13 cellular contexts compared by ENCODE assay signal in the genomic region with DNA sequence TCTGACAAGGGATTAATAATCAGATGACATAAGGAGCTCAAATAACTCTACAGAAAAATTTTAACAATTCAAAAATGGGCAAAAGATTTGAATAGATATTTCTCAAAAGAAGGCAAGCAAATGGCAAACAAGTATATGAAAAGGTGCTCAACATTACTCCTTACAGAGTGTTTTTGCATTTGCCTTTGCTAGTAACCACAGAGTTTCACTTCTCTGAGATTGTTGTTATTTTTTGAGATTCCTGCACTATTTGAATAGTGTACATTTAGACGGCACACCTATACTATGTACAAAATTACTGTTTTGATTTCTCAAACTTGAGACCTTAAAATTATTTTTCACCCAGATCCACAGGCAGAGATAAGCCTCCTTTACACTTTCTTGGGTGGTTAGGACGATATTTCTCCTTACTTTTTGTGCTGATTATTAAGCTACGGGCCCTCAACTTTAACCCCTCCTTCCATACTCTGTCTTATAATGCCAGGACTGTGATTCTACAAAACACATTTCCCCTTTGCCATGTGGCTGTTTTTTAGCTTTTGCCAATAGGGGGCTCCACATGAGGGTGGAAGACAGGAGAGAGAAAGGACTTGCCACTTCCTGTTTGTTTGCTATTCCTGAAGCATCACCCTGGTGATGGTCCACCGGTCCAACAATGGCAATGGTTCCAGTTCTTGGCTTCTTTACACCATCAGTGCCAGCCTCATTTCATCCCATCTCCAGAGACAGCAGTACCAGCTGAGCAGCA.
DNase-seq lines count a peak whose midpoint lies in the region; ATAC-seq, FAIRE-seq and TF ChIP-seq lines count a peak whose summit lies in the region.
"Had no signal": no experiment of that assay in that cellular context is flagged by ENCODE, and none has a peak within 500 bp of the region (broad histone marks: within the 10 kb centered on the region; RNA-seq: fewer than 3 reads in every experiment).

No MANE protein-coding gene starts in this region.

- peak; percentile 70 for FAIRE-seq in K562 (lab: Jason Lieb, UNC)

- intact Hi-C loops in K562 (cut with micrococcal nuclease) = no loop called here

- no peak overlapping the region for H3K4me2 ChIP-seq in K562 (ENCODE audit: insufficient read depth, low read length)

- H3K9me3 ChIP-seq in K562 (replicated peaks; ENCODE audit: control insufficient read depth, insufficient read depth, low read depth, low read length) = no peaks in the 10 kb centered on the region

- 0 out of 5 replicates have a peak, but pooled peaks cover 0 to 2% of the 10 kb centered on the region in 2 experiments for H3K27me3 ChIP-seq in K562 (ENCODE audit: control insufficient read depth in 2 of 2, insufficient read depth in 2 of 2, low read length in 2 of 2)

- TF ChIP-seq POLR2A in K562 (conservative IDR thresholded peaks at IDR 0.05) = no peak

- ATAC-seq in GM19463 (IDR thresholded peaks at IDR 0.05; ENCODE audit: unreplicated experiment) (peak; percentile 58), HG03378 (IDR thresholded peaks at IDR 0.05; ENCODE audit: unreplicated experiment) (peak; percentile 90), K562 (peak; percentile 82)
- ATAC-seq in stimulated activated naive B cell treated with anti-CD40 and anti-IgM and Interleukin-4, amounts not matched to agents 10 μg/mL and 1 μg/mL and 100 μg/mL, for 72 hours (replicated peaks) = no peak
- ATAC-seq: activated CD8-positive, alpha-beta T cell treated with anti-CD3 and anti-CD28 coated beads for 36 hours; stimulated activated naive CD8-positive, alpha-beta T cell treated with anti-CD3 and anti-CD28 coated beads, Interleukin-15, Interleukin-2, amounts not matched to agents 100 U/mL and 50 U/mL, for 24 hours had no signal

- peaks cover 0 to 5% of the 10 kb centered on the region in 2 donors for H3K4me1 Mint-ChIP-seq in stimulated activated naive B cell treated with anti-CD40 and anti-IgM and Interleukin-4, amounts not matched to agents 10 μg/mL and 1 μg/mL and 100 μg/mL, for 72 hours
- H3K4me1 Mint-ChIP-seq: central memory CD8-positive, alpha-beta T cell had no signal

- CTCF ChIA-PET in K562 (lab: Yijun Ruan, JAX; ENCODE audit: low intra/inter-chr PET ratio) = no interaction called here

- POLR2A ChIA-PET in K562 (lab: Yijun Ruan, JAX) = interaction anchor here (0.9 to 2.3 kb wide), 3 partner anchors 8 to 34 kb away, joined by 3 to 7 read pairs (median 5); no protein-coding TSS in a partner anchor

- in situ Hi-C loops in K562 (cut with MboI) = no loop called here

- no peaks in the 10 kb centered on the region for H3K4me1 ChIP-seq in K562 (replicated peaks in 1 of 2; ENCODE audit: control insufficient read depth in 2 of 2, insufficient read depth in 2 of 2, low read length in 2 of 2)

- H3K36me3 ChIP-seq in K562 (ENCODE audit: control insufficient read depth, insufficient read depth, low read length) = no peaks in the 10 kb centered on the region

- peak; percentile 5 for TF ChIP-seq CTCF in GM10266 (IDR thresholded peaks at IDR 0.05; ENCODE audit: control insufficient read depth, insufficient read depth, low read depth, missing control alignments)
- peak; percentile 43 to 55 (median 48) for TF ChIP-seq CTCF in K562 (IDR thresholded peaks at IDR 0.05 in 2 of 3, conservative IDR thresholded peaks at IDR 0.05 in 1 of 3; ENCODE audit: insufficient read depth in 2 of 3, low read depth in 1 of 3, low read length in 3 of 3)
- TF ChIP-seq CTCF in foreskin fibroblast (IDR thresholded peaks at IDR 0.05; ENCODE audit: low read depth, low read length) = no peak

- no peak overlapping the region for H3K9ac ChIP-seq in K562 (ENCODE audit: insufficient read depth in 1 of 2, low read depth in 2 of 2, low read length in 2 of 2)

- H3K36me3 Mint-ChIP-seq in stimulated activated naive B cell treated with anti-CD40 and anti-IgM and Interleukin-4, amounts not matched to agents 10 μg/mL and 1 μg/mL and 100 μg/mL, for 72 hours = no peaks in the 10 kb centered on the region

- no peaks in the 10 kb centered on the region for H4K20me1 ChIP-seq in K562 (replicated peaks; ENCODE audit: control insufficient read depth, insufficient read depth, low read length)

- H3K4me3 ChIP-seq in K562 = no peak overlapping the region
- no peak overlapping the region for H3K4me3 ChIP-seq in foreskin fibroblast (ENCODE audit: low read depth in 1 of 2, low read length in 2 of 2)

- no peak for TF ChIP-seq EP300 in K562 (IDR thresholded peaks at IDR 0.05; ENCODE audit: low read length)

- H3K27ac ChIP-seq in K562 (ENCODE audit: extremely low read depth, low read depth, low read length) = no peak overlapping the region

- H3K9me3 Mint-ChIP-seq in stimulated activated naive B cell treated with anti-CD40 and anti-IgM and Interleukin-4, amounts not matched to agents 10 μg/mL and 1 μg/mL and 100 μg/mL, for 72 hours = no peaks in the 10 kb centered on the region
- H3K9me3 Mint-ChIP-seq: activated CD8-positive, alpha-beta T cell treated with anti-CD3 and anti-CD28 coated beads for 36 hours; central memory CD8-positive, alpha-beta T cell had no signal

- peaks cover 17 to 20% of the 10 kb centered on the region in 2 donors for H3K27me3 Mint-ChIP-seq in stimulated activated naive B cell treated with anti-CD40 and anti-IgM and Interleukin-4, amounts not matched to agents 10 μg/mL and 1 μg/mL and 100 μg/mL, for 72 hours

- no peak overlapping the region for H3K27ac Mint-ChIP-seq in stimulated activated naive B cell treated with anti-CD40 and anti-IgM and Interleukin-4, amounts not matched to agents 10 μg/mL and 1 μg/mL and 100 μg/mL, for 72 hours
- H3K27ac Mint-ChIP-seq: activated CD8-positive, alpha-beta T cell treated with anti-CD3 and anti-CD28 coated beads for 36 hours had no signal

- WGBS in K562 (ENCODE audit: insufficient coverage, low coverage, missing lambda C conversion rate) = 9% methylated on average over 4 of the region's 4 CpGs

- peak in 1 of 2 experiments; percentile 32; a peak in 1 of 4 replicates for TF ChIP-seq RAD21 in K562 (CRISPR knock-in tag; conservative IDR thresholded peaks at IDR 0.05 in 1 of 2, IDR thresholded peaks at IDR 0.05 in 1 of 2)

- BruUV-seq in K562 (replicated peaks; lab: Mats Ljungman, UMichigan) = no TSS peak

- H3K9me1 ChIP-seq in K562 (ENCODE audit: control insufficient read depth, insufficient read depth, low read length) = no peaks in the 10 kb centered on the region

- DNase-seq in GM10266 (ENCODE audit: extremely low spot score) (no peak), K562 (ENCODE audit: extremely low read depth in 1 of 4, low spot score in 3 of 4) (peak in 2 of 4 experiments; percentile 43), SW480 (ENCODE audit: low spot score) (no peak), foreskin fibroblast (no peak), retina (no peak)
- no peak for DNase-seq in stimulated activated naive B cell treated with anti-CD40 and anti-IgM and Interleukin-4, amounts not matched to agents 10 μg/mL and 1 μg/mL and 100 μg/mL, for 72 hours
- DNase-seq: activated CD8-positive, alpha-beta T cell treated with anti-CD3 and anti-CD28 coated beads for 36 hours; COR-L47; NCI-H524; stimulated activated naive CD8-positive, alpha-beta T cell treated with anti-CD3 and anti-CD28 coated beads, Interleukin-15, Interleukin-2, amounts not matched to agents 100 U/mL and 50 U/mL, for 24 hours had no signal

- peak overlapping the region; percentile 15; the same call in 1 of the 2 replicates for H2AFZ ChIP-seq in K562 (ENCODE audit: low read depth, low read length)

- H3K79me2 ChIP-seq in K562 (ENCODE audit: control insufficient read depth, insufficient read depth, low read length) = no peaks in the 10 kb centered on the region

- no peak overlapping the region for H3K4me3 Mint-ChIP-seq in stimulated activated naive B cell treated with anti-CD40 and anti-IgM and Interleukin-4, amounts not matched to agents 10 μg/mL and 1 μg/mL and 100 μg/mL, for 72 hours
- H3K4me3 Mint-ChIP-seq: activated CD8-positive, alpha-beta T cell treated with anti-CD3 and anti-CD28 coated beads for 36 hours; central memory CD8-positive, alpha-beta T cell had no signal

TF ChIP-seq in K562, 482 proteins besides CTCF, POLR2A, EP300 and RAD21 (continues in another document):
- peak; percentile 84 for TF ChIP-seq SPI1 (IDR thresholded peaks at IDR 0.05; ENCODE audit: borderline replicate concordance, low read depth, low read length)
- TF ChIP-seq PRMT5 (CRISPR knock-in tag; IDR thresholded peaks at IDR 0.05) = no peak
- TF ChIP-seq, protein P1, sequence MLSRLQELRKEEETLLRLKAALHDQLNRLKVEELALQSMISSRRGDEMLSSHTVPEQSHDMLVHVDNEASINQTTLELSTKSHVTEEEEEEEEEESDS (CRISPR knock-in tag; IDR thresholded peaks at IDR 0.05) = no peak
- no peak for TF ChIP-seq TCF15 (CRISPR knock-in tag; IDR thresholded peaks at IDR 0.05)
- no peak for TF ChIP-seq HDAC2 (IDR thresholded peaks at IDR 0.05)
- TF ChIP-seq BDP1 (IDR thresholded peaks at IDR 0.05; ENCODE audit: insufficient read depth, insufficient read length) = no peak
- no peak for TF ChIP-seq SRSF3 (IDR thresholded peaks at IDR 0.05; ENCODE audit: insufficient read depth, low read length)
- no peak for TF ChIP-seq MYNN (IDR thresholded peaks at IDR 0.05)
- no peak for TF ChIP-seq MYNN (CRISPR knock-in tag; IDR thresholded peaks at IDR 0.05)
- TF ChIP-seq YBX1 (IDR thresholded peaks at IDR 0.05) = no peak
- TF ChIP-seq ZNF431 (CRISPR knock-in tag; IDR thresholded peaks at IDR 0.05) = no peak
- TF ChIP-seq CBFA2T2 (conservative IDR thresholded peaks at IDR 0.05) = no peak
- no peak for TF ChIP-seq MIER1 (IDR thresholded peaks at IDR 0.05; ENCODE audit: low read depth)

Comparison
In these comparisons a context has a peak if more than half of its experiments do, and no peak if none do; other contexts are left out.
1. ATAC-seq: peak in GM19463 (single experiment), HG03378 (single experiment) and K562 (single experiment); none in stimulated activated naive B cell treated with anti-CD40 and anti-IgM and Interleukin-4, amounts not matched to agents 10 μg/mL and 1 μg/mL and 100 μg/mL, for 72 hours (0 of 2).